ENCODE assay signal across 32 cellular contexts in genomic region chr3:67920311-67920710, GRCh38.
"Had no signal": no experiment of that assay in that cellular context is flagged by ENCODE, and none has a peak within 500 bp of the region (broad histone marks: within the 10 kb centered on the region; RNA-seq: fewer than 3 reads in every experiment).

No MANE protein-coding gene starts in this region.

- H3K36me3 ChIP-seq: adrenal gland, ascending aorta, brain microvascular endothelial cell, breast epithelium, cardiac muscle cell had no signal

- H3K27ac ChIP-seq: adrenal gland, ascending aorta, body of pancreas, brain microvascular endothelial cell, breast epithelium, cardiac muscle cell had no signal

- H3K27me3 ChIP-seq: adrenal gland, ascending aorta, body of pancreas, brain microvascular endothelial cell, breast epithelium, cardiac muscle cell had no signal

- H3K4me1 ChIP-seq: adrenal gland, ascending aorta, body of pancreas, breast epithelium had no signal

- H3K9me3 ChIP-seq: adrenal gland, body of pancreas had no signal

- DNase-seq: activated effector memory CD4-positive, alpha-beta T cell treated with anti-CD3 and anti-CD28 coated beads, Interleukin-2, amount 50 U/mL, for 16 hours; activated effector memory CD4-positive, alpha-beta T cell treated with Interleukin-2 at 50 U/mL for 16 hours; activated gamma-delta T cell; activated gamma-delta T cell treated with Interleukin-2 at 50 U/mL for 16 hours; activated naive CD4-positive, alpha-beta T cell; activated naive CD4-positive, alpha-beta T cell treated with anti-CD3 and anti-CD28 coated beads for 36 hours; activated naive CD4-positive, alpha-beta T cell treated with anti-CD3 and anti-CD28 coated beads, Interleukin-2, amount 10 ng/mL, durations not matched to agents 7 days and 5 days; activated naive CD4-positive, alpha-beta T cell treated with anti-CD3 and anti-CD28 coated beads, Interleukin-2, amount 50 U/mL, for 16 hours; activated naive CD4-positive, alpha-beta T cell treated with Interleukin-2 at 50 U/mL for 16 hours; activated naive CD8-positive, alpha-beta T cell treated with anti-CD3 and anti-CD28 coated beads for 36 hours; activated naive CD8-positive, alpha-beta T cell treated with anti-CD3 and anti-CD28 coated beads, Interleukin-2, amount 10 ng/mL, durations not matched to agents 7 days and 5 days; activated naive CD8-positive, alpha-beta T cell treated with anti-CD3 and anti-CD28 coated beads, Interleukin-2, amount 50 U/mL, for 24 hours; activated T-cell treated with anti-CD3 and anti-CD28 coated beads, Interleukin-2, amount 50 U/mL, for 1 hour; activated T-cell treated with anti-CD3 and anti-CD28 coated beads, Interleukin-2, amount 50 U/mL, for 24 hours; activated T-cell treated with anti-CD3 and anti-CD28 coated beads, Interleukin-2, amount 50 U/mL, for 4 hours; activated T-cell treated with anti-CD3 and anti-CD28 coated beads, Interleukin-2, amount 50 U/mL, for 48 hours; activated T-cell treated with anti-CD3 and anti-CD28 coated beads, Interleukin-2, amount 50 U/mL, for 72 hours; adrenal gland; amniotic stem cell; amygdala; anterior cingulate cortex; aorta; body of pancreas; brain microvascular endothelial cell; caudate nucleus; central memory CD4-positive, alpha-beta T cell; cerebellar nuclear complex had no signal

- H3K4me3 ChIP-seq: adrenal gland, ascending aorta, body of pancreas, breast epithelium, cardiac muscle cell had no signal

- ATAC-seq: activated naive CD4-positive, alpha-beta T cell treated with anti-CD3 and anti-CD28 coated beads, Interleukin-2, amount 50 U/mL, for 72 hours; activated naive CD8-positive, alpha-beta T cell treated with anti-CD3 and anti-CD28 coated beads, Interleukin-2, amount 50 U/mL, for 24 hours; activated T-cell treated with anti-CD3 and anti-CD28 coated beads, Interleukin-2, amount 50 U/mL, for 4 hours; activated T-cell treated with anti-CD3 and anti-CD28 coated beads, Interleukin-2, amount 50 U/mL, for 72 hours; activated T-helper 17 cell treated with anti-CD3 and anti-CD28 coated beads, Interleukin-2, amount 50 U/mL, for 72 hours had no signal
